15 cellular contexts compared by ENCODE assay signal in genomic region chr3:23926736-23927135, GRCh38. TPM values are rescaled to one million over a fixed set of nuclear protein-coding genes. Genes with fewer than 3 reads are reported as not detected.
DNase-seq lines count a peak whose midpoint lies in the region; ATAC-seq and TF ChIP-seq lines count a peak whose summit lies in the region.
"Had no signal": no experiment of that assay in that cellular context is flagged by ENCODE, and none has a peak within 500 bp of the region (broad histone marks: within the 10 kb centered on the region; RNA-seq: fewer than 3 reads in every experiment).

No MANE protein-coding gene starts in this region.

- H3K27ac Mint-ChIP-seq in immature natural killer cell, result no peak overlapping the region
- H3K27ac Mint-ChIP-seq in activated naive CD8-positive, alpha-beta T cell treated with anti-CD3 and anti-CD28 coated beads, Interleukin-2, amount 50 U/mL, for 24 hours, result no peak overlapping the region
- H3K27ac Mint-ChIP-seq: activated T-helper 1 cell treated with anti-CD3 and anti-CD28 coated beads, Interleukin-12 subunit alpha, Interleukin-12 subunit beta, Interleukin-2, Interleukin-4 antibody, amounts not matched to agents 30 ng/mL and 10 ng/mL and 1 ng/mL, durations not matched to agents 14 hours and 24 hours and 36 hours; stimulated activated effector memory CD8-positive, alpha-beta T cell treated with anti-CD3 and anti-CD28 coated beads, Interleukin-12 subunit alpha, Interleukin-12 subunit beta, amount 100 ng/mL, for 72 hours had no signal

- no peak overlapping the region for H3K4me3 Mint-ChIP-seq in immature natural killer cell
- no peak overlapping the region for H3K4me3 Mint-ChIP-seq in activated naive CD8-positive, alpha-beta T cell treated with anti-CD3 and anti-CD28 coated beads, Interleukin-2, amount 50 U/mL, for 24 hours
- H3K4me3 Mint-ChIP-seq: activated T-helper 1 cell treated with anti-CD3 and anti-CD28 coated beads, Interleukin-12 subunit alpha, Interleukin-12 subunit beta, Interleukin-2, Interleukin-4 antibody, amounts not matched to agents 30 ng/mL and 10 ng/mL and 1 ng/mL, durations not matched to agents 14 hours and 24 hours and 36 hours; stimulated activated effector memory CD8-positive, alpha-beta T cell treated with anti-CD3 and anti-CD28 coated beads, Interleukin-12 subunit alpha, Interleukin-12 subunit beta, amount 100 ng/mL, for 72 hours had no signal

- H3K27ac ChIP-seq in 22Rv1, result peak overlapping the region; percentile 82
- peak overlapping the region; percentile 74 for H3K27ac ChIP-seq in VCaP
- no peak overlapping the region for H3K27ac ChIP-seq in thyroid gland
- no peak overlapping the region for H3K27ac ChIP-seq in effector memory CD4-positive, alpha-beta T cell (ENCODE audit: insufficient read depth, low read length, poor library complexity, severe bottlenecking)
- H3K27ac ChIP-seq: heart left ventricle, SK-N-MC had no signal

- H3K4me3 ChIP-seq in thyroid gland (replicated peaks in 1 of 3), result no peak overlapping the region
- no peak overlapping the region for H3K4me3 ChIP-seq in effector memory CD4-positive, alpha-beta T cell (ENCODE audit: insufficient read depth, low read depth, low read length, poor library complexity, severe bottlenecking)
- H3K4me3 ChIP-seq: heart left ventricle, SK-N-MC had no signal

- H3K36me3 ChIP-seq in thyroid gland, result no peaks in the 10 kb centered on the region
- H3K36me3 ChIP-seq in effector memory CD4-positive, alpha-beta T cell (ENCODE audit: control insufficient read depth, insufficient read depth, low read length), result peaks cover 3% of the 10 kb centered on the region

- H3K27me3 Mint-ChIP-seq in immature natural killer cell (ENCODE audit: low read depth in 3 of 3), result peaks cover 0 to 2% (median 2%) of the 10 kb centered on the region in 3 donors
- H3K27me3 Mint-ChIP-seq in activated naive CD8-positive, alpha-beta T cell treated with anti-CD3 and anti-CD28 coated beads, Interleukin-2, amount 50 U/mL, for 24 hours, result no peaks in the 10 kb centered on the region

- 85 to 91% methylated on average over 3 of the region's 3 CpGs for WGBS in thyroid gland, 2 donors

- ATAC-seq in activated naive CD8-positive, alpha-beta T cell treated with anti-CD3 and anti-CD28 coated beads, Interleukin-2, amount 50 U/mL, for 24 hours, result no peak
- ATAC-seq: heart left ventricle; stimulated activated effector memory CD8-positive, alpha-beta T cell treated with anti-CD3 and anti-CD28 coated beads, Interleukin-12 subunit alpha, Interleukin-12 subunit beta, amount 100 ng/mL, for 72 hours had no signal

- DNase-seq in GM10266 (ENCODE audit: extremely low spot score) (no peak), globus pallidus (ENCODE audit: low spot score) (peak; percentile 70), thyroid gland (no peak), immature natural killer cell (no peak)
- no peak for DNase-seq in effector memory CD4-positive, alpha-beta T cell
- no peak for DNase-seq in activated naive CD8-positive, alpha-beta T cell treated with anti-CD3 and anti-CD28 coated beads, Interleukin-2, amount 50 U/mL, for 24 hours
- DNase-seq: activated CD4-positive, alpha-beta T cell treated with anti-CD3 and anti-CD28 coated beads, Interleukin-2, amount 50 U/mL, for 1 hour; heart left ventricle; NCI-H2227 treated with DMSO at 0.1 percent for 48 hours; small intestine had no signal

- H3K4me1 Mint-ChIP-seq in immature natural killer cell, result peaks cover 0 to 4% of the 10 kb centered on the region in 2 donors
- no peaks in the 10 kb centered on the region for H3K4me1 Mint-ChIP-seq in activated naive CD8-positive, alpha-beta T cell treated with anti-CD3 and anti-CD28 coated beads, Interleukin-2, amount 50 U/mL, for 24 hours

- no peaks in the 10 kb centered on the region for H3K9me3 ChIP-seq in thyroid gland
- no peaks in the 10 kb centered on the region for H3K9me3 ChIP-seq in effector memory CD4-positive, alpha-beta T cell (ENCODE audit: control insufficient read depth, low read length)
- H3K9me3 ChIP-seq: heart left ventricle had no signal

- no peaks in the 10 kb centered on the region for H3K9me3 Mint-ChIP-seq in immature natural killer cell
- no peaks in the 10 kb centered on the region for H3K9me3 Mint-ChIP-seq in activated naive CD8-positive, alpha-beta T cell treated with anti-CD3 and anti-CD28 coated beads, Interleukin-2, amount 50 U/mL, for 24 hours
- H3K9me3 Mint-ChIP-seq: activated T-helper 1 cell treated with anti-CD3 and anti-CD28 coated beads, Interleukin-12 subunit alpha, Interleukin-12 subunit beta, Interleukin-2, Interleukin-4 antibody, amounts not matched to agents 30 ng/mL and 10 ng/mL and 1 ng/mL, durations not matched to agents 14 hours and 24 hours and 36 hours; stimulated activated effector memory CD8-positive, alpha-beta T cell treated with anti-CD3 and anti-CD28 coated beads, Interleukin-12 subunit alpha, Interleukin-12 subunit beta, amount 100 ng/mL, for 72 hours had no signal

- H3K4me1 ChIP-seq in thyroid gland, result peaks cover 6 to 7% of the 10 kb centered on the region in 2 donors
- no peaks in the 10 kb centered on the region for H3K4me1 ChIP-seq in effector memory CD4-positive, alpha-beta T cell (ENCODE audit: control insufficient read depth, insufficient read depth, low read length, poor library complexity, severe bottlenecking)
- H3K4me1 ChIP-seq: heart left ventricle had no signal

- TF ChIP-seq CTCF in 22Rv1 (IDR thresholded peaks at IDR 0.05), result peak; percentile 14; the same call in 1 of the 2 replicates
- TF ChIP-seq CTCF in GM10266 (IDR thresholded peaks at IDR 0.05; ENCODE audit: control insufficient read depth, insufficient read depth, low read depth, missing control alignments), result peak; percentile 22
- TF ChIP-seq CTCF in VCaP (conservative IDR thresholded peaks at IDR 0.05), result peak; percentile 31; the same call in 1 of the 2 replicates
- TF ChIP-seq CTCF in thyroid gland (IDR thresholded peaks at IDR 0.05), result no peak

- peaks cover 0 to 9% (median 4%) of the 10 kb centered on the region in 3 donors for H3K36me3 Mint-ChIP-seq in immature natural killer cell
- peaks cover 2% of the 10 kb centered on the region for H3K36me3 Mint-ChIP-seq in activated naive CD8-positive, alpha-beta T cell treated with anti-CD3 and anti-CD28 coated beads, Interleukin-2, amount 50 U/mL, for 24 hours (ENCODE audit: low read depth)

- TF ChIP-seq POLR2A in thyroid gland (IDR thresholded peaks at IDR 0.05), result no peak

- no peaks in the 10 kb centered on the region for H3K27me3 ChIP-seq in thyroid gland
- H3K27me3 ChIP-seq in effector memory CD4-positive, alpha-beta T cell (replicated peaks; ENCODE audit: control insufficient read depth, insufficient read depth, low read length, poor library complexity, severe bottlenecking), result no peaks in the 10 kb centered on the region
- H3K27me3 ChIP-seq: heart left ventricle had no signal

- intact Hi-C loops in thyroid gland (cut with DNase I), result no loop called here

RNA-seq across cellular contexts. Expression of gene RPL15, which starts 9.8 kb away (rescaled TPM):
- 1,000 to 10,000 TPM; 1,700 to 2,512 (median 2,310) TPM for total RNA-seq in thyroid gland
- 1,000 to 10,000 TPM; 2,712 to 5,031 (median 2,871) TPM for polyA plus RNA-seq in immature natural killer cell

RNA-seq across cellular contexts. Expression of gene NKIRAS1, which starts 9.9 kb away (rescaled TPM):
- total RNA-seq in thyroid gland, result 10 to 100 TPM; 17.5 to 22.2 (median 19.7) TPM
- polyA plus RNA-seq in immature natural killer cell, result 1 to 10 TPM; 2.1 to 4.7 (median 4.0) TPM

RNA-seq across cellular contexts. Expression of gene NR1D2, which starts 18.4 kb away (rescaled TPM):
- total RNA-seq in thyroid gland, result 100 to 1,000 TPM in 1 of 4 donors, 10 to 100 TPM in 3; 44.2 to 108 (median 68.1) TPM
- polyA plus RNA-seq in immature natural killer cell, result 10 to 100 TPM; 15.5 to 24.4 (median 16.2) TPM

Comparison
In these comparisons a context has a peak if more than half of its experiments do, and no peak if none do; other contexts are left out.
1. H3K27ac ChIP-seq: peak in 22Rv1 (single experiment) and VCaP (single experiment); none in thyroid gland (0 of 3) and effector memory CD4-positive, alpha-beta T cell (single experiment).
2. CTCF ChIP-seq: peak in 22Rv1 (single experiment), GM10266 (single experiment) and VCaP (single experiment); none in thyroid gland (0 of 6).